16 cellular contexts compared by ENCODE assay signal in genomic region chr7:6647080-6647479, GRCh38.
"Had no signal": no experiment of that assay in that cellular context is flagged by ENCODE, and none has a peak within 500 bp of the region (broad histone marks: within the 10 kb centered on the region; RNA-seq: fewer than 3 reads in every experiment).

No MANE protein-coding gene starts in this region.

- H3K4me1 ChIP-seq: esophagus muscularis mucosa, gastroesophageal sphincter, lower lobe of right lung had no signal

- FAIRE-seq: endothelial cell of umbilical vein had no signal

- H3K27me3 ChIP-seq: esophagus muscularis mucosa, gastroesophageal sphincter had no signal

- H3K27ac ChIP-seq: esophagus muscularis mucosa, gastroesophageal sphincter, lower lobe of right lung, VCaP had no signal

- DNase-seq: activated CD4-positive, alpha-beta T cell treated with anti-CD3 and anti-CD28 coated beads, Interleukin-2, amount 50 U/mL, for 1 hour; activated CD4-positive, CD25-positive, alpha-beta regulatory T cell treated with anti-CD3 and anti-CD28 coated beads, Interleukin-2, amount 50 U/mL, for 72 hours; activated CD8-positive, alpha-beta memory T cell treated with anti-CD3 and anti-CD28 coated beads, Interleukin-2, amount 50 U/mL, for 48 hours; activated gamma-delta T cell; amniotic stem cell; effector CD8-positive, alpha-beta T cell; immature natural killer cell; lower lobe of right lung; nucleus accumbens; retina; stimulated activated CD4-positive, alpha-beta T cell treated with anti-CD3 and anti-CD28 coated beads, Interleukin-4, amount 100 ng/mL, for 1 hour; T-helper 17 cell had no signal

- ATAC-seq: lower lobe of right lung, T-helper 17 cell had no signal

- H3K4me3 ChIP-seq: esophagus muscularis mucosa, gastroesophageal sphincter, lower lobe of right lung had no signal
